8 cellular contexts compared by ENCODE assay signal in the genomic region with DNA sequence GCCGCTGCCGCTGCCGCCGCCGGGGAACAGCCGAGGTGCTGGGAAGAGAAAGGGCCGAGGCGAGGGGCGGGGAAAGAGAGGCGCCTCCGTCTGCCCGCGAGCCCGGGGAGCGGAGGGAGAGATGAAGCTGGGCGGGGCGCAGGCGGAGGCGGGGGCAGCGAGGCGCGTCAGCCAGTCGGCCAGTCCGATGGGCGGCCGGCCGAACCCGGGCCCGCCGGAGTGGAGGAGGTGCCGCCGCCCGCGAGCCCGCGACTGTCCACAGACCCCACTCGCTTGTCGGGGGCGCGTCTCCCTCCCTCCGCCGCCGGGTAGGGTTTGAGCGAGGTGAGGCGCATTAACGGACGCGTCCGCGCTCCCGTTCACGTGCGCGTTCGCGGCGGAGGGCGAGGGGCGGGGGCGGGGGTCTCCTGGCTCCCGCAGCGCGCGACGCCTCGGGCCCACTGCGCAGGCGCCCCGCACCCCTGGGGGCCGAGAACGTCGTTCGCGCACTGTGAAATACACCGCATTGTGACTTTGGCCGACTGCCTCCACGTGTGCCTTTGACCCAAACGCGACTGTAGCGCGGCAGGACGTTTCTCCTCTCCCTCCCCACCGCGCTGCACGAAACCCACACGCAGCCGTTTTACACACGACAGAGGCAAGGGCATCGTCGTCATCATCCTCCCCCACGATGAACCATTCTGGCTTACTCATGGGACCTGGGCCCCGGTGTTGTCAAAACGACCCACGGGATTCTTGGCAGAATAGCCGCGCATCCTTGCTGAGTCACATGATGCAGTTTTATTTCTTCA. TPM values are rescaled to one million over a fixed set of nuclear protein-coding genes. Genes with fewer than 3 reads are reported as not detected.
DNase-seq lines count a peak whose midpoint lies in the region; ATAC-seq and TF ChIP-seq lines count a peak whose summit lies in the region.

Gene NUDT11 (minus strand): TSS at position 92 of the 791 bp plus-strand sequence. CDS start 148 bp downstream, outside the sequence.

- TF ChIP-seq CTCF in activated B cell treated with CpG ODN at 0.5 μM for 24 hours (IDR thresholded peaks at IDR 0.05): no peak
- TF ChIP-seq CTCF in lower lobe of right lung (IDR thresholded peaks at IDR 0.05): no peak

- H3K4me1 Mint-ChIP-seq in activated B cell treated with CpG ODN at 0.5 μM for 24 hours: peaks cover 10% of the 10 kb centered on the region

- H3K27ac ChIP-seq in HUES6 (ENCODE audit: low read depth, low read length) (no peak within 1 kb of the TSS), lower lobe of right lung (no peak within 1 kb of the TSS)

- DNase-seq in GM03348 (ENCODE audit: low spot score): peak; percentile 87
- DNase-seq in activated B cell treated with CpG ODN at 0.5 μM for 24 hours: peak; percentile 21
- DNase-seq in dedifferentiated amniotic fluid mesenchymal stem cell (ENCODE audit: extremely low spot score): peak; percentile 22
- peak; percentile 54 for DNase-seq in lower lobe of right lung
- peak; percentile 16 for DNase-seq in stimulated activated CD8-positive, alpha-beta memory T cell treated with anti-CD3 and anti-CD28 coated beads, Interleukin-12 subunit alpha, Interleukin-12 subunit beta, amount 100 ng/mL, for 24 hours (ENCODE audit: extremely low read depth)
- no peak for DNase-seq in NCI-H2029 (lab: John Stamatoyannopoulos, UW)
- no peak for DNase-seq in NCI-H1436 (lab: John Stamatoyannopoulos, UW)

- peak within 1 kb of the TSS; percentile 81 for H3K9ac ChIP-seq in HUES6 (ENCODE audit: low read length)

- intact Hi-C loops in activated B cell treated with CpG ODN at 0.5 μM for 24 hours (cut with micrococcal nuclease) (no loop called here), lower lobe of right lung (cut with DNase I) (no loop called here)

- H3K4me3 ChIP-seq in HUES6 (ENCODE audit: low read depth, low read length) (peak within 1 kb of the TSS; percentile 88), lower lobe of right lung (peak within 1 kb of the TSS; percentile 54)

- POLR2A ChIA-PET in activated B cell treated with CpG ODN at 0.5 μM for 24 hours (lab: Charles Lee): no interaction called here

- CTCF ChIA-PET in activated B cell treated with CpG ODN at 0.5 μM for 24 hours (lab: Charles Lee): no interaction called here

- no peaks in the 10 kb centered on the region for H3K36me3 Mint-ChIP-seq in activated B cell treated with CpG ODN at 0.5 μM for 24 hours (ENCODE audit: low read depth)

- no peaks in the 10 kb centered on the region for H3K9me3 Mint-ChIP-seq in activated B cell treated with CpG ODN at 0.5 μM for 24 hours

- peak; percentile 64 for ATAC-seq in activated B cell treated with CpG ODN at 0.5 μM for 24 hours (ENCODE audit: low read depth)
- peak; percentile 87 to 97 for ATAC-seq in lower lobe of right lung

- H3K4me3 Mint-ChIP-seq in activated B cell treated with CpG ODN at 0.5 μM for 24 hours: peak within 1 kb of the TSS; percentile 84

- H3K27me3 Mint-ChIP-seq in activated B cell treated with CpG ODN at 0.5 μM for 24 hours: peaks cover 12% of the 10 kb centered on the region

- 0 out of 2 replicates have a peak, but pooled peaks cover under 1% of the 10 kb centered on the region for H3K36me3 ChIP-seq in HUES6 (ENCODE audit: control insufficient read depth, insufficient read depth, low read length)
- no peaks in the 10 kb centered on the region for H3K36me3 ChIP-seq in lower lobe of right lung

- H3K9me3 ChIP-seq in HUES6 (ENCODE audit: control insufficient read depth, insufficient read depth, low read depth, low read length): peaks cover 6% of the 10 kb centered on the region; the same call in 1 of the 2 replicates
- H3K9me3 ChIP-seq in lower lobe of right lung: no peaks in the 10 kb centered on the region

- H3K4me1 ChIP-seq in HUES6 (ENCODE audit: control insufficient read depth, insufficient read depth, low read length) (no peaks in the 10 kb centered on the region), lower lobe of right lung (no peaks in the 10 kb centered on the region)

- no peak within 1 kb of the TSS for H3K27ac Mint-ChIP-seq in activated B cell treated with CpG ODN at 0.5 μM for 24 hours

- H3K27me3 ChIP-seq in HUES6 (ENCODE audit: control insufficient read depth, insufficient read depth, low read length) (peaks cover 2% of the 10 kb centered on the region; the same call in 1 of the 2 replicates), lower lobe of right lung (ENCODE audit: low read depth) (peaks cover 17% of the 10 kb centered on the region)

RNA-seq across cellular contexts. Expression of gene NUDT11, which starts in this region (rescaled TPM):
- total RNA-seq in activated B cell treated with CpG ODN at 0.5 μM for 24 hours: 0.29 TPM in 1 of 2 replicates, not detected in the other
- total RNA-seq in lower lobe of right lung: 0.53 TPM

Comparison
In these comparisons a context has a peak if more than half of its experiments do, and no peak if none do; other contexts are left out.
1. Peak in DNase-seq and ATAC-seq in activated B cell treated with CpG ODN at 0.5 μM for 24 hours; RNA of the gene not detected or under 1 TPM.
2. Peak in DNase-seq, ATAC-seq and H3K4me3 ChIP-seq in lower lobe of right lung; RNA of the gene not detected or under 1 TPM.
3. DNase-seq: peak in GM03348 (single experiment), dedifferentiated amniotic fluid mesenchymal stem cell (single experiment) and stimulated activated CD8-positive, alpha-beta memory T cell treated with anti-CD3 and anti-CD28 coated beads, Interleukin-12 subunit alpha, Interleukin-12 subunit beta, amount 100 ng/mL, for 24 hours (single experiment); none in NCI-H2029 (single experiment) and NCI-H1436 (single experiment).